ENCODE assay signal across 25 cellular contexts in the genomic region with DNA sequence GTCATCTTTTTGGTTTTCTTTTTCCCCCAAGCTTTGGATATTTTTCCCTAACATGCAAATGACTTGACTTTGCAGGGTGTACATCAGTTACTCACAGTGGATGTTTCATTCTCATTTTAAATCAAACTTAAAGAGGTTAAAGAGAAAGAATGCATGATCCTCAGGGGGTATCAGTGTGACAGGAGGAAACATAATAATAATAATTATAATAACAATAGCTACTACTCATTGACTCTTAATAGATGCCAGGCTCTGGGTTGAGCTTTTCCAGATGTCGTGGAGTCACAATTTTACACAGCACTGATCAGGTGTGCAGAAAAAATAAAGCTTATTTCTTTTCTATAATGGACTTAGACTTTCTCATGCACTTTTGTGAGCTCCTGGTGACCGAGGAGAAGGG.
DNase-seq lines count a peak whose midpoint lies in the region; ATAC-seq and TF ChIP-seq lines count a peak whose summit lies in the region.
"Had no signal": no experiment of that assay in that cellular context is flagged by ENCODE, and none has a peak within 500 bp of the region (broad histone marks: within the 10 kb centered on the region; RNA-seq: fewer than 3 reads in every experiment).

No MANE protein-coding gene starts in this region.

- ATAC-seq in stimulated activated effector memory CD8-positive, alpha-beta T cell treated with anti-CD3 and anti-CD28 coated beads, Interleukin-12 subunit alpha, Interleukin-12 subunit beta, amount 100 ng/mL, for 72 hours, result no peak
- ATAC-seq in GM19395 (IDR thresholded peaks at IDR 0.05; ENCODE audit: unreplicated experiment), result no peak
- no peak for ATAC-seq in HG03520 (IDR thresholded peaks at IDR 0.05; ENCODE audit: unreplicated experiment)
- ATAC-seq: Right ventricle myocardium inferior had no signal

- H3K9me3 Mint-ChIP-seq in stimulated activated effector memory CD8-positive, alpha-beta T cell treated with anti-CD3 and anti-CD28 coated beads, Interleukin-12 subunit alpha, Interleukin-12 subunit beta, amount 100 ng/mL, for 72 hours, result no peaks in the 10 kb centered on the region
- H3K9me3 Mint-ChIP-seq: CD4-positive, alpha-beta memory T cell had no signal

- H3K4me1 Mint-ChIP-seq in stimulated activated effector memory CD8-positive, alpha-beta T cell treated with anti-CD3 and anti-CD28 coated beads, Interleukin-12 subunit alpha, Interleukin-12 subunit beta, amount 100 ng/mL, for 72 hours, result peaks cover 18% of the 10 kb centered on the region

- DNase-seq in HAP-1 (ENCODE audit: low spot score in 2 of 2), result peak; percentile 22 to 67
- peak; percentile 30 for DNase-seq in SK-N-MC (ENCODE audit: low read depth, low spot score)
- peak; percentile 77 for DNase-seq in esophagus muscularis mucosa (ENCODE audit: extremely low spot score)
- no peak for DNase-seq in stimulated activated effector memory CD8-positive, alpha-beta T cell treated with anti-CD3 and anti-CD28 coated beads, Interleukin-12 subunit alpha, Interleukin-12 subunit beta, amount 100 ng/mL, for 72 hours (ENCODE audit: low spot score in 2 of 2)
- no peak for DNase-seq in activated CD8-positive, alpha-beta memory T cell treated with anti-CD3 and anti-CD28 coated beads for 24 hours
- no peak for DNase-seq in HuH-7.5 (ENCODE audit: low spot score)
- DNase-seq: AML-193; CD4-positive, alpha-beta memory T cell; COR-L47; HCEC 1CT; Kasumi-1; MV-4-11; NCI-H1105 treated with DMSO at 0.1 percent for 48 hours; NCI-H146; NCI-H1930; NCI-H446; NCI-H524 treated with DMSO at 0.1 percent for 48 hours; NCI-H82; NK-92 treated with Interleukin-12 subunit alpha and Interleukin-12 subunit beta, amount 100 ng/mL, for 24 hours; PC-9; SJCRH30 had no signal

- H3K4me1 ChIP-seq in HAP-1 (no peaks in the 10 kb centered on the region; the same call in 1 of the 2 replicates), esophagus muscularis mucosa (no peaks in the 10 kb centered on the region)
- H3K4me1 ChIP-seq: SJCRH30 had no signal

- H3K27ac Mint-ChIP-seq in stimulated activated effector memory CD8-positive, alpha-beta T cell treated with anti-CD3 and anti-CD28 coated beads, Interleukin-12 subunit alpha, Interleukin-12 subunit beta, amount 100 ng/mL, for 72 hours, result peak overlapping the region; percentile 8

- in situ Hi-C loops in HAP-1 (cut with MboI; ENCODE audit: low sequenced_read_pairs), result no loop called here

- H3K4me3 Mint-ChIP-seq in stimulated activated effector memory CD8-positive, alpha-beta T cell treated with anti-CD3 and anti-CD28 coated beads, Interleukin-12 subunit alpha, Interleukin-12 subunit beta, amount 100 ng/mL, for 72 hours, result no peak overlapping the region
- H3K4me3 Mint-ChIP-seq: CD4-positive, alpha-beta memory T cell had no signal

- H3K9me3 ChIP-seq in HAP-1, result no peaks in the 10 kb centered on the region
- H3K9me3 ChIP-seq in SK-N-MC (ENCODE audit: low read depth, low read length), result no peaks in the 10 kb centered on the region
- H3K9me3 ChIP-seq in esophagus muscularis mucosa, result no peaks in the 10 kb centered on the region
- H3K9me3 ChIP-seq: SJCRH30 had no signal

- TF ChIP-seq CTCF in esophagus muscularis mucosa (IDR thresholded peaks at IDR 0.05), result no peak

- H3K27ac ChIP-seq in SK-N-MC (peak overlapping the region; percentile 39; the same call in 1 of the 2 replicates), esophagus muscularis mucosa (replicated peaks in 1 of 4) (no peak overlapping the region)
- H3K27ac ChIP-seq: BLaER1 treated with 17β-estradiol and CSF1 and Interleukin-3, amounts not matched to agents 10 nM and 100 nM; PC-9; SJCRH30 had no signal

- H3K4me3 ChIP-seq in HAP-1, result no peak overlapping the region
- no peak overlapping the region for H3K4me3 ChIP-seq in SK-N-MC
- no peak overlapping the region for H3K4me3 ChIP-seq in esophagus muscularis mucosa
- H3K4me3 ChIP-seq: BLaER1 treated with 17β-estradiol and CSF1 and Interleukin-3, amounts not matched to agents 10 nM and 100 nM; PC-9; SJCRH30 had no signal

- H3K36me3 ChIP-seq in HAP-1 (replicated peaks) (no peaks in the 10 kb centered on the region), SK-N-MC (ENCODE audit: insufficient read depth, low read length) (peaks cover 36% of the 10 kb centered on the region), esophagus muscularis mucosa (no peaks in the 10 kb centered on the region)
- H3K36me3 ChIP-seq: SJCRH30 had no signal

- TF ChIP-seq EP300 in esophagus muscularis mucosa (IDR thresholded peaks at IDR 0.05), result no peak

- peaks cover 59% of the 10 kb centered on the region for H3K36me3 Mint-ChIP-seq in stimulated activated effector memory CD8-positive, alpha-beta T cell treated with anti-CD3 and anti-CD28 coated beads, Interleukin-12 subunit alpha, Interleukin-12 subunit beta, amount 100 ng/mL, for 72 hours

- WGBS in esophagus muscularis mucosa, result 56% methylated on average over 2 of the region's 2 CpGs

- no peak overlapping the region for H3K9ac ChIP-seq in SK-N-MC (ENCODE audit: insufficient read length)
- H3K9ac ChIP-seq: BLaER1 treated with 17β-estradiol and CSF1 and Interleukin-3, amounts not matched to agents 10 nM and 100 nM had no signal

- TF ChIP-seq POLR2A in esophagus muscularis mucosa (IDR thresholded peaks at IDR 0.05; ENCODE audit: low read depth), result no peak

- intact Hi-C loops in esophagus muscularis mucosa (cut with DNase I), result no loop called here

- no peaks in the 10 kb centered on the region for H3K27me3 ChIP-seq in HAP-1 (ENCODE audit: low read depth)
- no peaks in the 10 kb centered on the region for H3K27me3 ChIP-seq in esophagus muscularis mucosa
- H3K27me3 ChIP-seq: BLaER1 treated with 17β-estradiol and CSF1 and Interleukin-3, amounts not matched to agents 10 nM and 100 nM; SJCRH30 had no signal

Comparison
In these comparisons a context has a peak if more than half of its experiments do, and no peak if none do; other contexts are left out.
1. DNase-seq: peak in HAP-1 (2 of 2), SK-N-MC (single experiment) and esophagus muscularis mucosa (single experiment); none in stimulated activated effector memory CD8-positive, alpha-beta T cell treated with anti-CD3 and anti-CD28 coated beads, Interleukin-12 subunit alpha, Interleukin-12 subunit beta, amount 100 ng/mL, for 72 hours (0 of 2), activated CD8-positive, alpha-beta memory T cell treated with anti-CD3 and anti-CD28 coated beads for 24 hours (single experiment) and HuH-7.5 (single experiment).